Comparison of ENCODE assay signal across 13 cellular contexts in the genomic region with DNA sequence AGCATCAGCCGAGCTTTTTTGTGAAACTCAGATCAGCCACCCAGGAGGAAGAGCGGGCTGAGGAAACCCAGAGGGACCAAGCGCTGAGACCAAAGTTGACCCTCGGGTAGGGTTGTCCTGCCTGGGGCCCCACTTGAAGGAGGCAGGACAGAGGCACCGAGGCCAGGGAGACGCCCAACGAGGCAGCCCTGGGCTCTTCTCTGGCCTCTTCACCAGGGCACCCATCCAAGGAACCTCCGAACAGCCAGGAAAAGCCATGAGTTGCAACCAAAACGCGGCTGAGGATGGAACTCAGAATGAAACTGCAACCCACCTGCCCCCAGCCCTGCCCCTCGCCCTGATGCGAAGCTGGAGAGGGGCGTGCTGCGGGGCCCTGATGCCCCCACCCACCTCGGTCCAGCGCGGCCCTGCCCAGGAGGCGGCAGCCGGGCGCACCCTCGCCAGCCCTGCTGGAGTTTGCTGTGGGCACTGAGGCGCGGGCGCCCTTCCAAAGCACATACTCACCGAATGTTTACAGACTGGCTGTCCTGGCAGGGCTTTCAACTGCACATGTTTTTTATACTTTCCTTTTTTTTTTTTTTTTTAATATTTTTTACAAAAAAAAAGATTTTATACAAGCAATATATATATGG. TPM values are rescaled to one million over a fixed set of nuclear protein-coding genes. Genes with fewer than 3 reads are reported as not detected.
A peak's percentile ranks its signal among the peaks of the same experiment; 100 is the strongest.
DNase-seq lines count a peak whose midpoint lies in the region; ATAC-seq and TF ChIP-seq lines count a peak whose summit lies in the region.
"Had no signal": no experiment of that assay in that cellular context is flagged by ENCODE, and none has a peak within 500 bp of the region (broad histone marks: within the 10 kb centered on the region; RNA-seq: fewer than 3 reads in every experiment).

No MANE protein-coding gene starts in this region.

- H3K27me3 ChIP-seq in lower lobe of right lung (ENCODE audit: low read depth) = no peaks in the 10 kb centered on the region
- H3K27me3 ChIP-seq in tibial artery = no peaks in the 10 kb centered on the region

- TF ChIP-seq CTCF in lower lobe of right lung (IDR thresholded peaks at IDR 0.05) (no peak), tibial artery (IDR thresholded peaks at IDR 0.05) (no peak)

- DNase-seq in NCI-H1694 (lab: John Stamatoyannopoulos, UW) (peak; percentile 14), NCI-H1694 treated with DMSO at 0.1 percent for 48 hours (lab: John Stamatoyannopoulos, UW) (no peak), SHP77 treated with DMSO at 0.1 percent for 48 hours (lab: John Stamatoyannopoulos, UW) (peak; percentile 28), lower lobe of right lung (peak; percentile 89), tibial artery (peak; percentile 67 to 90), kidney glomerular epithelial cell (lab: John Stamatoyannopoulos, UW) (no peak)
- DNase-seq: 8988T; activated CD4-positive, alpha-beta memory T cell treated with anti-CD3 and anti-CD28 coated beads for 36 hours; DMS 273 treated with DMSO at 0.1 percent for 48 hours; occipital lobe had no signal

- H3K4me1 ChIP-seq in lower lobe of right lung (peaks cover 36% of the 10 kb centered on the region), tibial artery (peaks cover 0 to 40% (median 24%) of the 10 kb centered on the region in 4 donors)

- H3K27ac ChIP-seq in lower lobe of right lung (no peak overlapping the region), tibial artery (peak overlapping the region; percentile 52 to 68)

- no peak overlapping the region for H3K4me3 ChIP-seq in lower lobe of right lung
- H3K4me3 ChIP-seq in tibial artery = peak overlapping the region in 1 of 2 donors; percentile 31

- peak; percentile 89 to 91 for ATAC-seq in lower lobe of right lung
- no peak for ATAC-seq in HG02623 (IDR thresholded peaks at IDR 0.05; ENCODE audit: unreplicated experiment)
- ATAC-seq in HG03520 (IDR thresholded peaks at IDR 0.05; ENCODE audit: unreplicated experiment) = no peak
- ATAC-seq: stimulated activated effector memory CD8-positive, alpha-beta T cell treated with anti-CD3 and anti-CD28 coated beads, Interleukin-12 subunit alpha, Interleukin-12 subunit beta, amount 100 ng/mL, for 72 hours had no signal

- intact Hi-C loops in lower lobe of right lung (cut with DNase I) = no loop called here
- intact Hi-C loops in tibial artery (cut with DNase I; ENCODE audit: low total_unique reads) = no loop called here

- H3K9me3 ChIP-seq in lower lobe of right lung = no peaks in the 10 kb centered on the region
- no peaks in the 10 kb centered on the region for H3K9me3 ChIP-seq in tibial artery

- H3K36me3 ChIP-seq in lower lobe of right lung (peaks cover 94% of the 10 kb centered on the region), tibial artery (peaks cover 12 to 40% (median 35%) of the 10 kb centered on the region in 3 donors)

RNA-seq across cellular contexts. Expression of gene JDP2, which starts 41.9 kb away (rescaled TPM):
- 59.2 TPM for total RNA-seq in lower lobe of right lung

RNA-seq across cellular contexts. Expression of gene BATF, which starts 52.5 kb away (rescaled TPM):
- 6.7 TPM for total RNA-seq in lower lobe of right lung

Comparison
In these comparisons a context has a peak if more than half of its experiments do, and no peak if none do; other contexts are left out.
1. DNase-seq: peak in NCI-H1694 (single experiment), SHP77 treated with DMSO at 0.1 percent for 48 hours (single experiment), lower lobe of right lung (single experiment) and tibial artery (2 of 2); none in NCI-H1694 treated with DMSO at 0.1 percent for 48 hours (single experiment) and kidney glomerular epithelial cell (single experiment).
2. ATAC-seq: peak in lower lobe of right lung (2 of 2); none in HG02623 (single experiment) and HG03520 (single experiment).